In the genomic region with DNA sequence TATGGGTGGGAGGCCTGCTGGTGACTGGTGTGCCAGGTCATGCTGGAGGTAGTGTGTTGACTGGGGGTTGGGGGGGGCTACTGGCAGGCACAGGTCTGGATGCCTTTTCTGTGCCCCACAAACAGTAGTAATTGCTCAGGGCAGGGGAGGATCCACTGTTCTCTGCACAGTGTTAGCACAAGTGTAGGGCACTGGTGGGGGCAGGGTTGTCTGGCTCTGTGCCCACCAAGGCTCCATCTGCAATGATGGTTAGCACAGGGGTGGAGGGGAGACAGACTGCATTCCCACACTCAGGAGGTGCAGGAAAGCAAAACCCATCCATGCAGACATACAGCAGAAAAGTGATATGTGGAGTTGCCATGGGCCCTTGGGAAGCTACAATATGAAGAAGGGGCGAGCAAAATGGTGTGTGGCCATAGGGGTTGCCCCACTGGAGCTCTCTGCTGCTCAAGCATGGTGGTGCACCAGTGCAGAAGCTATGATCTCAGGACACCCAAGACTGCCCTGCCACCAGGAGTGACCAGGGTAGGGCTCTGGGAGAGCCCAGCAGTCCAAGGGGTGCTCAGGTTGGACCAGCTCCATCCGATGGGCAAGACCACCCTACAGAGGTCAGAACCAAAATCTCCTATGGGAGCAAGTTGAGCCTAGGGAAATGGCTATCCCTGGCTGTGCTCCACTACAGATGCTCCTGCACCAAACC, we compare ENCODE assay signal across 1 cellular context.
TF ChIP-seq lines count a peak whose summit lies in the region.

No MANE protein-coding gene starts in this region.

TF ChIP-seq in GM23338, 12 proteins besides CTCF, POLR2A, EP300 and RAD21 (continued from another document):
- TF ChIP-seq, protein P1, sequence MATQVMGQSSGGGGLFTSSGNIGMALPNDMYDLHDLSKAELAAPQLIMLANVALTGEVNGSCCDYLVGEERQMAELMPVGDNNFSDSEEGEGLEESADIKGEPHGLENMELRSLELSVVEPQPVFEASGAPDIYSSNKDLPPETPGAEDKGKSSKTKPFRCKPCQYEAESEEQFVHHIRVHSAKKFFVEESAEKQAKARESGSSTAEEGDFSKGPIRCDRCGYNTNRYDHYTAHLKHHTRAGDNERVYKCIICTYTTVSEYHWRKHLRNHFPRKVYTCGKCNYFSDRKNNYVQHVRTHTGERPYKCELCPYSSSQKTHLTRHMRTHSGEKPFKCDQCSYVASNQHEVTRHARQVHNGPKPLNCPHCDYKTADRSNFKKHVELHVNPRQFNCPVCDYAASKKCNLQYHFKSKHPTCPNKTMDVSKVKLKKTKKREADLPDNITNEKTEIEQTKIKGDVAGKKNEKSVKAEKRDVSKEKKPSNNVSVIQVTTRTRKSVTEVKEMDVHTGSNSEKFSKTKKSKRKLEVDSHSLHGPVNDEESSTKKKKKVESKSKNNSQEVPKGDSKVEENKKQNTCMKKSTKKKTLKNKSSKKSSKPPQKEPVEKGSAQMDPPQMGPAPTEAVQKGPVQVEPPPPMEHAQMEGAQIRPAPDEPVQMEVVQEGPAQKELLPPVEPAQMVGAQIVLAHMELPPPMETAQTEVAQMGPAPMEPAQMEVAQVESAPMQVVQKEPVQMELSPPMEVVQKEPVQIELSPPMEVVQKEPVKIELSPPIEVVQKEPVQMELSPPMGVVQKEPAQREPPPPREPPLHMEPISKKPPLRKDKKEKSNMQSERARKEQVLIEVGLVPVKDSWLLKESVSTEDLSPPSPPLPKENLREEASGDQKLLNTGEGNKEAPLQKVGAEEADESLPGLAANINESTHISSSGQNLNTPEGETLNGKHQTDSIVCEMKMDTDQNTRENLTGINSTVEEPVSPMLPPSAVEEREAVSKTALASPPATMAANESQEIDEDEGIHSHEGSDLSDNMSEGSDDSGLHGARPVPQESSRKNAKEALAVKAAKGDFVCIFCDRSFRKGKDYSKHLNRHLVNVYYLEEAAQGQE (IDR thresholded peaks at IDR 0.05; ENCODE audit: unreplicated experiment): no peak
- TF ChIP-seq EZH2phosphoT487 (IDR thresholded peaks at IDR 0.05; ENCODE audit: unreplicated experiment): no peak
- TF ChIP-seq JUNB (IDR thresholded peaks at IDR 0.05; ENCODE audit: unreplicated experiment): no peak
- no peak for TF ChIP-seq ZNF331 (CRISPR knock-in tag; IDR thresholded peaks at IDR 0.05; ENCODE audit: low read depth)
